Comparison of ENCODE assay signal across 8 cellular contexts in the genomic region with DNA sequence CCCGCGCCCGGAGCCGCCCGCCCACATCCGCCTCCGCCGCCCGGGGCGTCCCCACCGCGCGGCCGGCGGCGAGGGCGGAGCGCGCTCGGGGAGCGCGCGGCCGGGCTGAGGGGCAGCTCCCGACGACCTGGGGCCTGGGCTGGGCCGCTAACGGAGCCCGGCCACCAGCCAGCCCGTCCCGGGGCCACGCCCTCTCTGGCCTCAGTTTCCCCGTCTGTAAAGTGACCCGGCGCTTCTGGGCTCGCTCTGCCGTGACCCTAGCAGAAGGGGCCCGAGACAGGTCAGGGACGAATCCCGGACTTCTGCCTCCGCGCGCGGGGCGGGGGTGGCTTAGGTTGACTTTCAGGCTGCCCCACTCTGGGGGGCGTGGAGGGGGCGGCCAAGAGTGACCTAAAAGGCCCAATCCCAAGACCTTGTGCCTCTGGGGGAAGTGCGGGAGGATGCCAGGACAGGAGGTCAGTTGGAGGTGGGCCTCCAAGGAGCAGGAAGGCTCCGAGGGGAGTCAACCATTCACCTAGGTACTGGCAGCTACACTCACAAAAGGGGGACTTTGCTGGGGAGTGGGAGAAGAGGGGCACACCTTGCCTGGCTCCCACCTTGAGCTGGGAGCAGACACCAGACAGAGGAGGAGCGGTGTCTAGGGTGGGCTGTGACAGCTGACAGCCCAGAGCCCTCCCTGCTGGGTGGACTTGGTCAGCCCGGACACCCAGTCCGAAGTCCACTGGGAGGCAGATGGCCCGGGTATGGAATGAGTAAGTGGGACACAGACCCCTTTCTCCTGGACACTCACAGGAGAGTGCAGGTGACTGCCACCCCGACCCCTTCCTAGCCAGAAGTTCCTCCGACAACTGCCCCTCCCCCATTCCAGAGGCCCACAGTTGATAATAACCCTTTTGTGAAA. TPM values are rescaled to one million over a fixed set of nuclear protein-coding genes. Genes with fewer than 3 reads are reported as not detected.
A peak's percentile ranks its signal among the peaks of the same experiment; 100 is the strongest.
DNase-seq lines count a peak whose midpoint lies in the region; TF ChIP-seq lines count a peak whose summit lies in the region.

No MANE protein-coding gene starts in this region.

- no peaks in the 10 kb centered on the region for H3K9me3 ChIP-seq in ovary

- DNase-seq in GM20000 (ENCODE audit: low spot score) (peak; percentile 97), NOMO-1 treated with dmso at 0.1 percent for 144 hours (lab: John Stamatoyannopoulos, UW; ENCODE audit: unreplicated experiment) (peak; percentile 21), activated gamma-delta T cell treated with Interleukin-2 at 50 U/mL for 16 hours (peak; percentile 55), germinal center (ENCODE audit: low spot score) (peak; percentile 86), ovary (peak; percentile 50 to 75 (median 73)), pons (ENCODE audit: low spot score) (no peak), cerebellar cortex (ENCODE audit: low spot score) (no peak)

- TF ChIP-seq POLR2A in ovary (IDR thresholded peaks at IDR 0.05), result peak; percentile 80

- H3K27me3 ChIP-seq in ovary, result no peaks in the 10 kb centered on the region

- TF ChIP-seq EP300 in ovary (IDR thresholded peaks at IDR 0.05), result no peak

- peak overlapping the region; percentile 96 for H3K27ac ChIP-seq in C4-2B
- peak overlapping the region; percentile 69 to 92 for H3K27ac ChIP-seq in ovary

- H3K4me1 ChIP-seq in ovary (ENCODE audit: insufficient read depth), result peaks cover 14% of the 10 kb centered on the region

- no peaks in the 10 kb centered on the region for H3K36me3 ChIP-seq in ovary

- WGBS in ovary, 3 donors, result 10 to 37% (median 26%) methylated on average over 16 to 55 of the region's 55 CpGs

- peak overlapping the region; percentile 49 for H3K4me3 ChIP-seq in ovary

- TF ChIP-seq CTCF in C4-2B (conservative IDR thresholded peaks at IDR 0.05) (no peak), GM20000 (IDR thresholded peaks at IDR 0.05; ENCODE audit: extremely low read depth, missing control alignments) (no peak), ovary (IDR thresholded peaks at IDR 0.05) (no peak)

- intact Hi-C loops in ovary (cut with DNase I), result loop anchor here in 1 of 4 donors (1.0 to 2.0 kb wide), 2 partner anchors 25 to 69 kb away; a partner anchor contains a TSS

RNA-seq across cellular contexts. Expression of a gene that starts 0.5 kb away (rescaled TPM):
- total RNA-seq in ovary, result 100 to 1,000 TPM in 4 of 7 donors, 10 to 100 TPM in 3; 58.1 to 105 (median 103) TPM
- 10 to 100 TPM; 53.9 to 72.6 TPM for polyA plus RNA-seq in ovary

RNA-seq across cellular contexts. Expression of a gene that starts 4.9 kb away (rescaled TPM):
- total RNA-seq in ovary, result 10 to 100 TPM in 1 of 7 donors, 1 to 10 TPM in 6; 2.0 to 18.7 (median 4.1) TPM
- 1 to 10 TPM in 1 of 2 donors, under 1 TPM in 1; 0.42 to 1.8 TPM for polyA plus RNA-seq in ovary

RNA-seq across cellular contexts. Expression of a gene that starts 43.1 kb away (rescaled TPM):
- 100 to 1,000 TPM in 3 of 7 donors, 10 to 100 TPM in 4; 85.7 to 385 (median 91.6) TPM for total RNA-seq in ovary
- polyA plus RNA-seq in ovary, result 100 to 1,000 TPM in 1 of 2 donors, 1 to 10 TPM in 1; 2.4 to 249 TPM

Comparison
In these comparisons a context has a peak if more than half of its experiments do, and no peak if none do; other contexts are left out.
1. DNase-seq: peak in GM20000 (single experiment), NOMO-1 treated with dmso at 0.1 percent for 144 hours (single experiment), activated gamma-delta T cell treated with Interleukin-2 at 50 U/mL for 16 hours (single experiment), germinal center (single experiment) and ovary (5 of 5); none in pons (single experiment) and cerebellar cortex (single experiment).